In genomic region chr4:114078636-114079035, GRCh38 we compare ENCODE assay signal across 18 cellular contexts.
DNase-seq lines count a peak whose midpoint lies in the region; ATAC-seq and TF ChIP-seq lines count a peak whose summit lies in the region.
"Had no signal": no experiment of that assay in that cellular context is flagged by ENCODE, and none has a peak within 500 bp of the region (broad histone marks: within the 10 kb centered on the region; RNA-seq: fewer than 3 reads in every experiment).

No MANE protein-coding gene starts in this region.

- no peaks in the 10 kb centered on the region for H3K36me3 ChIP-seq in fibroblast of lung (ENCODE audit: control insufficient read depth, insufficient read depth, low read length)
- no peaks in the 10 kb centered on the region for H3K36me3 ChIP-seq in SK-N-SH (replicated peaks in 1 of 2; ENCODE audit: control insufficient read depth in 1 of 2, insufficient read depth in 2 of 2, low read length in 1 of 2)
- no peaks in the 10 kb centered on the region for H3K36me3 ChIP-seq in HAP-1 (replicated peaks)
- H3K36me3 ChIP-seq: BLaER1 treated with 17β-estradiol and CSF1 and Interleukin-3, amounts not matched to agents 10 nM and 100 nM had no signal

- no peak overlapping the region for H3K4me3 ChIP-seq in AG10803 (ENCODE audit: low read length)
- H3K4me3 ChIP-seq in fibroblast of lung (replicated peaks in 1 of 4; ENCODE audit: control extremely low read depth in 1 of 4, insufficient read depth in 1 of 4, low read depth in 3 of 4, low read length in 4 of 4), result no peak overlapping the region
- no peak overlapping the region for H3K4me3 ChIP-seq in skeletal muscle cell (ENCODE audit: low read depth, low read length)
- no peak overlapping the region for H3K4me3 ChIP-seq in SK-N-SH (ENCODE audit: low read depth in 2 of 2, low read length in 1 of 2)
- H3K4me3 ChIP-seq in HAP-1, result no peak overlapping the region
- H3K4me3 ChIP-seq: BLaER1 treated with 17β-estradiol and CSF1 and Interleukin-3, amounts not matched to agents 10 nM and 100 nM; GM12878 had no signal

- TF ChIP-seq RAD21 in SK-N-SH (IDR thresholded peaks at IDR 0.05; ENCODE audit: low read length), result no peak

- ATAC-seq in GM19452 (IDR thresholded peaks at IDR 0.05; ENCODE audit: unreplicated experiment), result no peak
- ATAC-seq: GM12878 had no signal

- H3K4me2 ChIP-seq in fibroblast of lung (ENCODE audit: extremely low read depth, insufficient read depth, low read length), result no peak overlapping the region
- H3K4me2 ChIP-seq in SK-N-SH, result no peak overlapping the region; the same call in 1 of the 2 replicates
- H3K4me2 ChIP-seq: BLaER1 treated with 17β-estradiol and CSF1 and Interleukin-3, amounts not matched to agents 10 nM and 100 nM had no signal

- DNase-seq in AG10803 (ENCODE audit: low read depth) (peak; percentile 83), M059J (ENCODE audit: low read depth) (peak; percentile 15), fibroblast of lung (ENCODE audit: low read depth in 2 of 2) (peak; percentile 18 to 87), skeletal muscle cell (ENCODE audit: low read depth) (peak; percentile 54), SK-N-SH (no peak), HAP-1 (ENCODE audit: low spot score in 2 of 2) (no peak)
- DNase-seq: CD8-positive, alpha-beta memory T cell; DMS79 treated with DMSO at 0.1 percent for 48 hours; GDM1; Kasumi-1; NCI-H1105 treated with DMSO at 0.1 percent for 48 hours; NCI-H187 treated with DMSO at 0.1 percent for 48 hours; NCI-H345; NCI-H526 treated with DMSO at 0.1 percent for 48 hours; SHP77 had no signal

- in situ Hi-C loops in HAP-1 (cut with MboI; ENCODE audit: low sequenced_read_pairs), result no loop called here

- no peaks in the 10 kb centered on the region for H3K79me2 ChIP-seq in fibroblast of lung (ENCODE audit: control insufficient read depth, insufficient read depth, low read length)
- no peaks in the 10 kb centered on the region for H3K79me2 ChIP-seq in SK-N-SH (ENCODE audit: insufficient read depth)

- no peak for TF ChIP-seq CTCF in AG10803 (conservative IDR thresholded peaks at IDR 0.05; ENCODE audit: low read length)
- TF ChIP-seq CTCF in fibroblast of lung (conservative IDR thresholded peaks at IDR 0.05 in 1 of 2, IDR thresholded peaks at IDR 0.05 in 1 of 2; ENCODE audit: low read depth in 1 of 2, low read length in 2 of 2), result no peak
- TF ChIP-seq CTCF in SK-N-SH (IDR thresholded peaks at IDR 0.05), result no peak

- H3K27ac ChIP-seq in fibroblast of lung (ENCODE audit: insufficient read depth, low read length) (no peak overlapping the region), SK-N-SH (ENCODE audit: low read depth in 2 of 2, low read length in 1 of 2) (peak overlapping the region in 1 of 2 experiments; percentile 97; a peak in 2 of 4 replicates)
- H3K27ac ChIP-seq: BLaER1 treated with 17β-estradiol and CSF1 and Interleukin-3, amounts not matched to agents 10 nM and 100 nM had no signal

- H3K4me1 ChIP-seq in fibroblast of lung (ENCODE audit: control insufficient read depth, extremely low read depth, insufficient read depth, low read length) (peaks cover 12% of the 10 kb centered on the region), SK-N-SH (ENCODE audit: control insufficient read depth in 1 of 2, insufficient read depth in 2 of 2, low read depth in 1 of 2, low read length in 1 of 2) (peaks cover 0 to 13% of the 10 kb centered on the region in 2 experiments; a peak in 1 of 4 replicates), HAP-1 (no peaks in the 10 kb centered on the region)
- H3K4me1 ChIP-seq: BLaER1 treated with 17β-estradiol and CSF1 and Interleukin-3, amounts not matched to agents 10 nM and 100 nM had no signal

- no peaks in the 10 kb centered on the region for H3K27me3 ChIP-seq in fibroblast of lung (ENCODE audit: control insufficient read depth, insufficient read depth, low read length)
- H3K27me3 ChIP-seq in SK-N-SH (ENCODE audit: insufficient read depth), result no peaks in the 10 kb centered on the region
- H3K27me3 ChIP-seq in HAP-1 (ENCODE audit: low read depth), result no peaks in the 10 kb centered on the region
- H3K27me3 ChIP-seq: BLaER1 treated with 17β-estradiol and CSF1 and Interleukin-3, amounts not matched to agents 10 nM and 100 nM had no signal

- no peaks in the 10 kb centered on the region for H3K9me2 ChIP-seq in SK-N-SH

- H2AFZ ChIP-seq in fibroblast of lung (ENCODE audit: low read length) (no peak overlapping the region), SK-N-SH (ENCODE audit: low read depth) (no peak overlapping the region)

- peaks cover 34% of the 10 kb centered on the region for H3F3A ChIP-seq in SK-N-SH (replicated peaks; ENCODE audit: insufficient read depth)

- H3K9me3 ChIP-seq in fibroblast of lung (ENCODE audit: control insufficient read depth, insufficient read depth, low read depth, low read length) (no peaks in the 10 kb centered on the region), SK-N-SH (peaks cover 7% of the 10 kb centered on the region; the same call in 1 of the 2 replicates), HAP-1 (no peaks in the 10 kb centered on the region)

- POLR2A ChIA-PET in SK-N-SH (lab: Yijun Ruan, JAX), result no interaction called here

- no peak for TF ChIP-seq EP300 in SK-N-SH (IDR thresholded peaks at IDR 0.05; ENCODE audit: borderline replicate concordance in 1 of 2, low read depth in 1 of 2, low read length in 1 of 2)

- CTCF ChIA-PET in SK-N-SH (lab: Yijun Ruan, JAX), result no interaction called here

- H4K20me1 ChIP-seq in fibroblast of lung (ENCODE audit: control insufficient read depth, extremely low read depth, insufficient read depth, low read length), result no peaks in the 10 kb centered on the region
- H4K20me1 ChIP-seq in SK-N-SH (ENCODE audit: insufficient read depth), result no peaks in the 10 kb centered on the region
- H4K20me1 ChIP-seq: BLaER1 treated with 17β-estradiol and CSF1 and Interleukin-3, amounts not matched to agents 10 nM and 100 nM had no signal

- H3K9ac ChIP-seq in fibroblast of lung (ENCODE audit: insufficient read depth, low read length) (no peak overlapping the region), SK-N-SH (no peak overlapping the region; the same call in 1 of the 2 replicates)
- H3K9ac ChIP-seq: BLaER1 treated with 17β-estradiol and CSF1 and Interleukin-3, amounts not matched to agents 10 nM and 100 nM had no signal

TF ChIP-seq in SK-N-SH, 30 proteins besides CTCF, POLR2A, EP300 and RAD21:
- TF ChIP-seq FOXJ3 (CRISPR knock-in tag; IDR thresholded peaks at IDR 0.05) (no peak), NFIC (IDR thresholded peaks at IDR 0.05; ENCODE audit: borderline replicate concordance) (no peak), YY1 (IDR thresholded peaks at IDR 0.05; ENCODE audit: low read depth) (no peak), RFX5 (IDR thresholded peaks at IDR 0.05; ENCODE audit: low read length) (no peak), CHD2 (IDR thresholded peaks at IDR 0.05; ENCODE audit: low read length, partially characterized antibody) (no peak), TAF1 (IDR thresholded peaks at IDR 0.05; ENCODE audit: borderline replicate concordance, low read depth, low read length) (no peak), FOSL2 (IDR thresholded peaks at IDR 0.05; ENCODE audit: borderline replicate concordance, low read depth) (no peak)

Comparison
In these comparisons a context has a peak if more than half of its experiments do, and no peak if none do; other contexts are left out.
1. DNase-seq: peak in AG10803 (single experiment), M059J (single experiment), fibroblast of lung (2 of 2) and skeletal muscle cell (single experiment); none in SK-N-SH (single experiment) and HAP-1 (0 of 2).